In the genomic region with DNA sequence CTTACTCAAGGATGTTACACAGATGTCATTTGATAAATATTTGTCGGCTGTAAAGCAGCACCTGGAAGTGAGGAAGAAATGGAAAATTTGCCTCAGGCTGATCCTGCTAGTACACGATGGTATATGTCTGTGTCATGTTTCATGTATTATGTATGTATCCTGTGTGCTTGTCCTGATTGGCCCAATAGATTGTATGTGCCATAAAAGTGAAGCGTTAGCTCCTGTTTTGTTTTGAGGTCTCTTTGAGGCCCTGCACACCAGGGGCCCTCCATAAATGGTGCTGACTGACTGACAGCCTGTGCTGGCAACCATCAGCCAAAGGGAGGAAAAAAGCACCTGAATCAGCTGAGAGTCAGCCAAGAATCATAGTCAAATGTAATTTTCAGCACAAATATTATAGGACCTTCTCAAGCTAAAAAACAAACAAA, we compare ENCODE assay signal across 13 cellular contexts. TPM values are rescaled to one million over a fixed set of nuclear protein-coding genes. Genes with fewer than 3 reads are reported as not detected.
DNase-seq lines count a peak whose midpoint lies in the region; ATAC-seq, FAIRE-seq and TF ChIP-seq lines count a peak whose summit lies in the region.
"Had no signal": no experiment of that assay in that cellular context is flagged by ENCODE, and none has a peak within 500 bp of the region (broad histone marks: within the 10 kb centered on the region; RNA-seq: fewer than 3 reads in every experiment).

No MANE protein-coding gene starts in this region.

- peaks cover 20 to 47% (median 38%) of the 10 kb centered on the region in 3 donors for H3K4me1 Mint-ChIP-seq in CD8-positive, alpha-beta memory T cell
- H3K4me1 Mint-ChIP-seq in activated T-helper 1 cell treated with anti-CD3 and anti-CD28 coated beads, Interleukin-12 subunit alpha, Interleukin-12 subunit beta, Interleukin-2, Interleukin-4 antibody, amounts not matched to agents 30 ng/mL and 10 ng/mL and 1 ng/mL, durations not matched to agents 14 hours and 24 hours and 36 hours (ENCODE audit: low read depth), result peaks cover 41% of the 10 kb centered on the region
- H3K4me1 Mint-ChIP-seq in memory B cell, result peaks cover 29% of the 10 kb centered on the region

- no peaks in the 10 kb centered on the region; the same call in 1 of the 2 replicates for H3F3A ChIP-seq in PC-9 (ENCODE audit: insufficient read depth, low read depth)

- peaks cover 0 to 38% (median 8%) of the 10 kb centered on the region in 3 donors for H3K36me3 Mint-ChIP-seq in CD8-positive, alpha-beta memory T cell
- H3K36me3 Mint-ChIP-seq in activated T-helper 1 cell treated with anti-CD3 and anti-CD28 coated beads, Interleukin-12 subunit alpha, Interleukin-12 subunit beta, Interleukin-2, Interleukin-4 antibody, amounts not matched to agents 30 ng/mL and 10 ng/mL and 1 ng/mL, durations not matched to agents 14 hours and 24 hours and 36 hours (ENCODE audit: low read depth), result peaks cover 27% of the 10 kb centered on the region
- H3K36me3 Mint-ChIP-seq in memory B cell, result peaks cover 2% of the 10 kb centered on the region

- H3K9me3 Mint-ChIP-seq in CD8-positive, alpha-beta memory T cell, result no peaks in the 10 kb centered on the region
- H3K9me3 Mint-ChIP-seq in activated T-helper 1 cell treated with anti-CD3 and anti-CD28 coated beads, Interleukin-12 subunit alpha, Interleukin-12 subunit beta, Interleukin-2, Interleukin-4 antibody, amounts not matched to agents 30 ng/mL and 10 ng/mL and 1 ng/mL, durations not matched to agents 14 hours and 24 hours and 36 hours, result no peaks in the 10 kb centered on the region
- H3K9me3 Mint-ChIP-seq in memory B cell, result no peaks in the 10 kb centered on the region

- H2AFZ ChIP-seq in PC-9, result no peak overlapping the region

- peak overlapping the region; percentile 2 to 87 (median 62) for H3K27ac Mint-ChIP-seq in CD8-positive, alpha-beta memory T cell
- peak overlapping the region; percentile 41 for H3K27ac Mint-ChIP-seq in activated T-helper 1 cell treated with anti-CD3 and anti-CD28 coated beads, Interleukin-12 subunit alpha, Interleukin-12 subunit beta, Interleukin-2, Interleukin-4 antibody, amounts not matched to agents 30 ng/mL and 10 ng/mL and 1 ng/mL, durations not matched to agents 14 hours and 24 hours and 36 hours
- peak overlapping the region; percentile 55 for H3K27ac Mint-ChIP-seq in memory B cell

- BruUV-seq in PC-9 (replicated peaks; lab: Mats Ljungman, UMichigan), result no TSS peak

- H3K27ac ChIP-seq in CD8-positive, alpha-beta memory T cell (ENCODE audit: low read depth, low read length), result no peak overlapping the region
- H3K27ac ChIP-seq in Peyer's patch (no peak overlapping the region), PC-9 (no peak overlapping the region)
- H3K27ac ChIP-seq: colonic mucosa had no signal

- peaks cover 31% of the 10 kb centered on the region for H3K4me1 ChIP-seq in CD8-positive, alpha-beta memory T cell (ENCODE audit: insufficient read depth, low read length)
- H3K4me1 ChIP-seq in Peyer's patch (no peaks in the 10 kb centered on the region), PC-9 (replicated peaks; ENCODE audit: insufficient read depth) (no peaks in the 10 kb centered on the region)
- H3K4me1 ChIP-seq: colonic mucosa had no signal

- peak; percentile 71 for FAIRE-seq in GM18507 (lab: Jason Lieb, UNC)
- FAIRE-seq: HepG2 had no signal

- TF ChIP-seq CTCF in Peyer's patch (IDR thresholded peaks at IDR 0.05), result no peak
- no peak for TF ChIP-seq CTCF in PC-9 (conservative IDR thresholded peaks at IDR 0.05)

- H3K4me3 ChIP-seq in CD8-positive, alpha-beta memory T cell (ENCODE audit: low read length), result no peak overlapping the region
- H3K4me3 ChIP-seq in Peyer's patch (no peak overlapping the region), PC-9 (no peak overlapping the region)
- H3K4me3 ChIP-seq: colonic mucosa had no signal

- no peaks in the 10 kb centered on the region for H3K27me3 Mint-ChIP-seq in CD8-positive, alpha-beta memory T cell
- no peaks in the 10 kb centered on the region for H3K27me3 Mint-ChIP-seq in activated T-helper 1 cell treated with anti-CD3 and anti-CD28 coated beads, Interleukin-12 subunit alpha, Interleukin-12 subunit beta, Interleukin-2, Interleukin-4 antibody, amounts not matched to agents 30 ng/mL and 10 ng/mL and 1 ng/mL, durations not matched to agents 14 hours and 24 hours and 36 hours (ENCODE audit: insufficient read depth)
- no peaks in the 10 kb centered on the region for H3K27me3 Mint-ChIP-seq in memory B cell

- CTCF ChIA-PET in CD8-positive, alpha-beta memory T cell (lab: Charles Lee), result interaction anchor here (1.2 to 1.3 kb wide), 2 partner anchors 9 to 66 kb away, joined by 3 to 5 read pairs; no protein-coding TSS in a partner anchor
- CTCF ChIA-PET in PC-9 (lab: Charles Lee), result interaction anchor here (0.7 kb wide), 1 partner anchor 1434 kb away, joined by 10 read pairs; no protein-coding TSS in a partner anchor

- H3K9me2 ChIP-seq in PC-9 (ENCODE audit: insufficient read depth), result no peaks in the 10 kb centered on the region

- DNase-seq in CD8-positive, alpha-beta memory T cell, result peak in 1 of 5 donors; percentile 67
- DNase-seq in GM18507 (ENCODE audit: extremely low spot score, insufficient read length, low read depth), result no peak
- DNase-seq in activated T-helper 1 cell treated with anti-CD3 and anti-CD28 coated beads, Interleukin-12 subunit alpha, Interleukin-12 subunit beta, Interleukin-2, Interleukin-4 antibody, amounts not matched to agents 30 ng/mL and 10 ng/mL and 1 ng/mL, durations not matched to agents 14 hours and 24 hours and 36 hours (ENCODE audit: low spot score), result no peak
- no peak for DNase-seq in memory B cell (ENCODE audit: low spot score in 2 of 2)
- no peak for DNase-seq in Peyer's patch
- DNase-seq in PC-9, result no peak
- DNase-seq: activated CD4-positive, alpha-beta T cell treated with anti-CD3 and anti-CD28 coated beads for 48 hours; colonic mucosa; DMS53; nucleus accumbens had no signal

- H3K27me3 ChIP-seq in CD8-positive, alpha-beta memory T cell (ENCODE audit: insufficient read depth, low read length, poor library complexity, severe bottlenecking), result no peaks in the 10 kb centered on the region
- H3K27me3 ChIP-seq in Peyer's patch (no peaks in the 10 kb centered on the region), PC-9 (ENCODE audit: insufficient read depth, low read depth) (no peaks in the 10 kb centered on the region)
- H3K27me3 ChIP-seq: colonic mucosa had no signal

- ATAC-seq in memory B cell (ENCODE audit: low read depth) (no peak), HG02885 (IDR thresholded peaks at IDR 0.05; ENCODE audit: poor library complexity, unreplicated experiment) (no peak), GM21526 (IDR thresholded peaks at IDR 0.05; ENCODE audit: low FRiP score, unreplicated experiment) (no peak)
- ATAC-seq: HepG2 had no signal

- POLR2A ChIA-PET in CD8-positive, alpha-beta memory T cell (lab: Charles Lee), result interaction anchor here (0.7 kb wide), 1 partner anchor 47 kb away, joined by 3 read pairs; no protein-coding TSS in a partner anchor
- POLR2A ChIA-PET in PC-9 (lab: Charles Lee; ENCODE audit: unreplicated experiment), result interaction anchor here (1.1 kb wide), 1 partner anchor 10 kb away, joined by 15 read pairs; no protein-coding TSS in a partner anchor

- no peaks in the 10 kb centered on the region for H3K9me3 ChIP-seq in CD8-positive, alpha-beta memory T cell (ENCODE audit: low read length)
- H3K9me3 ChIP-seq in Peyer's patch, result no peaks in the 10 kb centered on the region
- H3K9me3 ChIP-seq in PC-9 (ENCODE audit: insufficient read depth, low read depth), result no peaks in the 10 kb centered on the region
- H3K9me3 ChIP-seq: colonic mucosa had no signal

- no peak overlapping the region for H3K4me2 ChIP-seq in PC-9

- peaks cover 7% of the 10 kb centered on the region for H3K36me3 ChIP-seq in CD8-positive, alpha-beta memory T cell (ENCODE audit: insufficient read depth, low read length)
- peaks cover 0 to 5% (median 0%) of the 10 kb centered on the region in 3 donors for H3K36me3 ChIP-seq in Peyer's patch
- H3K36me3 ChIP-seq in PC-9 (ENCODE audit: low read depth), result no peaks in the 10 kb centered on the region
- H3K36me3 ChIP-seq: colonic mucosa had no signal

- no peaks in the 10 kb centered on the region for H4K20me1 ChIP-seq in PC-9 (ENCODE audit: insufficient read depth)

- no peaks in the 10 kb centered on the region for H3K79me2 ChIP-seq in PC-9 (ENCODE audit: low read depth)

- intact Hi-C loops in activated T-helper 1 cell treated with anti-CD3 and anti-CD28 coated beads, Interleukin-12 subunit alpha, Interleukin-12 subunit beta, Interleukin-2, Interleukin-4 antibody, amounts not matched to agents 30 ng/mL and 10 ng/mL and 1 ng/mL, durations not matched to agents 14 hours and 24 hours and 36 hours (cut with micrococcal nuclease), result loop anchor here (1.0 kb wide), 1 partner anchor 10 kb away; no protein-coding TSS in a partner anchor
- intact Hi-C loops in PC-9 (cut with micrococcal nuclease; ENCODE audit: unreplicated experiment), result no loop called here

- H3K4me3 Mint-ChIP-seq in CD8-positive, alpha-beta memory T cell, result peak overlapping the region in 2 of 7 donors; percentile 1 to 9
- H3K4me3 Mint-ChIP-seq in activated T-helper 1 cell treated with anti-CD3 and anti-CD28 coated beads, Interleukin-12 subunit alpha, Interleukin-12 subunit beta, Interleukin-2, Interleukin-4 antibody, amounts not matched to agents 30 ng/mL and 10 ng/mL and 1 ng/mL, durations not matched to agents 14 hours and 24 hours and 36 hours, result no peak overlapping the region
- no peak overlapping the region for H3K4me3 Mint-ChIP-seq in memory B cell

- TF ChIP-seq POLR2A in Peyer's patch (IDR thresholded peaks at IDR 0.05), result no peak

RNA-seq across cellular contexts. Expression of a gene that starts 11.8 kb away (rescaled TPM):
- total RNA-seq in CD8-positive, alpha-beta memory T cell, result 10 to 100 TPM; 37.6 to 40.5 TPM
- polyA plus RNA-seq in CD8-positive, alpha-beta memory T cell, result 40.1 TPM
- 37.7 and 40.7 TPM in 2 replicates for total RNA-seq in activated T-helper 1 cell treated with anti-CD3 and anti-CD28 coated beads, Interleukin-12 subunit alpha, Interleukin-12 subunit beta, Interleukin-2, Interleukin-4 antibody, amounts not matched to agents 30 ng/mL and 10 ng/mL and 1 ng/mL, durations not matched to agents 14 hours and 24 hours and 36 hours
- total RNA-seq in Peyer's patch (10 to 100 TPM; 28.9 to 64.4 (median 38.5) TPM), PC-9 (2021) (15.6 and 18.8 TPM in 2 replicates)

RNA-seq across cellular contexts. Expression of a gene that starts 47.7 kb away (rescaled TPM):
- total RNA-seq in CD8-positive, alpha-beta memory T cell, result 10 to 100 TPM; 37.0 to 41.4 TPM
- 128 TPM for polyA plus RNA-seq in CD8-positive, alpha-beta memory T cell
- total RNA-seq in activated T-helper 1 cell treated with anti-CD3 and anti-CD28 coated beads, Interleukin-12 subunit alpha, Interleukin-12 subunit beta, Interleukin-2, Interleukin-4 antibody, amounts not matched to agents 30 ng/mL and 10 ng/mL and 1 ng/mL, durations not matched to agents 14 hours and 24 hours and 36 hours, result 52.9 and 54.4 TPM in 2 replicates
- total RNA-seq in Peyer's patch, result 10 to 100 TPM; 50.3 to 82.8 (median 70.8) TPM
- 48.2 and 51.9 TPM in 2 replicates for total RNA-seq in PC-9 (2021)
